In the genomic region with DNA sequence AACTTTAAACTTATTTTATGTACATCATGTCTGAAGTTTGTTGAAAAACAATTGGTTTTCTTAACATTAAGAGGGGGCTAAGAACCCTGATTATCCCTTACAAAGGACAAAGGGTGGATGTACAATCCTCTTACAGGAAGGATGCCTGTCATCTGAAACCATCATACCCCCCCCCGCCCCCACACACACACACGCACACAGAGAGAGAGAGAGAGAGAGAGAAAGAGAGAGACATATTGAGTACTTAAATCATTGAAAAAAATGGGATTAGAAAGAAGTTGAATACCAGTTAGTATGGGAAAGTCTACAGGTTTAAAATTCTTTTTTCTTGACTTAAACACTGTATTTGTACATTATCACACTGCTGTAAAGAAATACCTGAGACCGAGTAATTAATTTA, we compare ENCODE assay signal across 1 cellular context.
TF ChIP-seq lines count a peak whose summit lies in the region.

No MANE protein-coding gene starts in this region.

TF ChIP-seq in H1, 55 proteins besides CTCF, POLR2A, EP300 and RAD21:
- no peak for TF ChIP-seq FOSL1 (IDR thresholded peaks at IDR 0.05; ENCODE audit: insufficient read depth, low read depth, low read length)
- no peak for TF ChIP-seq RFX5 (IDR thresholded peaks at IDR 0.05; ENCODE audit: borderline replicate concordance, low read depth, low read length)
- no peak for TF ChIP-seq SP1 (IDR thresholded peaks at IDR 0.05; ENCODE audit: low read depth, low read length)
- no peak for TF ChIP-seq JUND (IDR thresholded peaks at IDR 0.05; ENCODE audit: low read length)
- no peak for TF ChIP-seq CHD2 (IDR thresholded peaks at IDR 0.05; ENCODE audit: low read length)
- no peak for TF ChIP-seq KDM1A (IDR thresholded peaks at IDR 0.05; ENCODE audit: borderline replicate concordance, low read length)
- TF ChIP-seq, protein P1, sequence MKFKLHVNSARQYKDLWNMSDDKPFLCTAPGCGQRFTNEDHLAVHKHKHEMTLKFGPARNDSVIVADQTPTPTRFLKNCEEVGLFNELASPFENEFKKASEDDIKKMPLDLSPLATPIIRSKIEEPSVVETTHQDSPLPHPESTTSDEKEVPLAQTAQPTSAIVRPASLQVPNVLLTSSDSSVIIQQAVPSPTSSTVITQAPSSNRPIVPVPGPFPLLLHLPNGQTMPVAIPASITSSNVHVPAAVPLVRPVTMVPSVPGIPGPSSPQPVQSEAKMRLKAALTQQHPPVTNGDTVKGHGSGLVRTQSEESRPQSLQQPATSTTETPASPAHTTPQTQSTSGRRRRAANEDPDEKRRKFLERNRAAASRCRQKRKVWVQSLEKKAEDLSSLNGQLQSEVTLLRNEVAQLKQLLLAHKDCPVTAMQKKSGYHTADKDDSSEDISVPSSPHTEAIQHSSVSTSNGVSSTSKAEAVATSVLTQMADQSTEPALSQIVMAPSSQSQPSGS (IDR thresholded peaks at IDR 0.05; ENCODE audit: low read length): no peak
- no peak for TF ChIP-seq YY1 (IDR thresholded peaks at IDR 0.05; ENCODE audit: low read depth, low read length)
- TF ChIP-seq SIX5 (IDR thresholded peaks at IDR 0.05; ENCODE audit: low read depth, low read length): no peak
- TF ChIP-seq TAF7 (optimal IDR thresholded peaks at IDR 0.05; ENCODE audit: borderline replicate concordance, low read depth, low read length): no peak
- no peak for TF ChIP-seq POU5F1 (IDR thresholded peaks at IDR 0.05; ENCODE audit: low read depth, low read length)
- no peak for TF ChIP-seq BRCA1 (IDR thresholded peaks at IDR 0.05; ENCODE audit: low read depth, low read length)
